11 cellular contexts compared by ENCODE assay signal in the genomic region with DNA sequence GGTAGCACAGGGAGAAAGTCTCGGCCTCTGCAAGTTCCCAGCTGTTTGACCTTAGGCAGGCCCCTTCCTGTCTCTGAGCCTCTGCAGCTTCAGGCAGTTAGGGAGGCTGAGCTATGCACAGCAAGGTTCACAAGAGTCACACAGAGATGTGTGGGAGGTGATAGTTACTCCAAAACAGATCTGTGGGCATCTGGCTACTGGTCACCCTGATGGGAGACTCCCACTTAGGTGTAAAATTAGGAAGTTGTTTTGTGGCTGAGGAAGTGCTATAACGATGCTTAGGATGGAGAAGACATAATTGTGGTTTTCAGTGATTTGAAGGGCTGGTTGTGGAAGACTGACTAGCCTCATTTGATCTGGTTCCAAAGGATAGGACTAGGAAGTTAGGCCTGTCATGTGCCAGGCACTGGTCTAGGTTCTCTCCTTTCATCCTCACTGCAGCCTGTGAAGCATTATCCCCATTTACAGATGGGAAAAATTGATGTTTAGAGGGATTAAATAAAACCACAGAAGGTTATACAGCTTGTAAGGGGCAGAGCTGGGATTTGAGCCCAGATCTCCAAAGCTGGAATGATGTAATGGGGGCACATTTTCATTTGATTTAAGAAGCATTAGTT. TPM values are rescaled to one million over a fixed set of nuclear protein-coding genes. Genes with fewer than 3 reads are reported as not detected.
DNase-seq lines count a peak whose midpoint lies in the region; ATAC-seq, FAIRE-seq and TF ChIP-seq lines count a peak whose summit lies in the region.
"Had no signal": no experiment of that assay in that cellular context is flagged by ENCODE, and none has a peak within 500 bp of the region (broad histone marks: within the 10 kb centered on the region; RNA-seq: fewer than 3 reads in every experiment).

No MANE protein-coding gene starts in this region.

- H3K9me1 ChIP-seq in keratinocyte (ENCODE audit: control insufficient read depth, extremely low read depth, insufficient read depth, low read length): peaks cover 2% of the 10 kb centered on the region

- H3K27ac Mint-ChIP-seq in activated T-helper 17 cell treated with anti-CD3 and anti-CD28 coated beads, Interleukin-2, amount 50 U/mL, for 72 hours: peak overlapping the region; percentile 84
- H3K27ac Mint-ChIP-seq: CD8-positive, alpha-beta T cell had no signal

- H3K9ac ChIP-seq in keratinocyte (ENCODE audit: control insufficient read depth, extremely low read depth, insufficient read depth, low read length): no peak overlapping the region

- H3K4me3 ChIP-seq in heart right ventricle: no peak overlapping the region
- no peak overlapping the region for H3K4me3 ChIP-seq in keratinocyte (ENCODE audit: control insufficient read depth in 2 of 3, extremely low read depth in 1 of 3, insufficient read depth in 2 of 3, low read depth in 1 of 3, low read length in 3 of 3)
- H3K4me3 ChIP-seq in transverse colon: no peak overlapping the region

- H3K9me3 Mint-ChIP-seq in activated T-helper 17 cell treated with anti-CD3 and anti-CD28 coated beads, Interleukin-2, amount 50 U/mL, for 72 hours: no peaks in the 10 kb centered on the region
- H3K9me3 Mint-ChIP-seq: CD8-positive, alpha-beta T cell had no signal

- intact Hi-C loops in heart right ventricle (cut with DNase I) (no loop called here), Right ventricle myocardium inferior (cut with DNase I) (no loop called here), transverse colon (cut with DNase I; ENCODE audit: low total_unique reads) (no loop called here)

- no peak overlapping the region for H3K4me3 Mint-ChIP-seq in activated T-helper 17 cell treated with anti-CD3 and anti-CD28 coated beads, Interleukin-2, amount 50 U/mL, for 72 hours
- H3K4me3 Mint-ChIP-seq: CD8-positive, alpha-beta T cell had no signal

- peaks cover 7% of the 10 kb centered on the region for H4K20me1 ChIP-seq in keratinocyte (ENCODE audit: control insufficient read depth, extremely low read depth, insufficient read depth, low read length)

- H2AFZ ChIP-seq in keratinocyte (ENCODE audit: control insufficient read depth, low read length): no peak overlapping the region

- TF ChIP-seq CTCF in heart right ventricle (IDR thresholded peaks at IDR 0.05) (no peak), keratinocyte (optimal IDR thresholded peaks at IDR 0.05 in 1 of 3, IDR thresholded peaks at IDR 0.05 in 1 of 3, conservative IDR thresholded peaks at IDR 0.05 in 1 of 3; ENCODE audit: extremely low read depth in 1 of 3, insufficient read depth in 2 of 3, low read length in 3 of 3) (no peak), transverse colon (IDR thresholded peaks at IDR 0.05) (no peak)

- ATAC-seq in heart right ventricle: peak in 1 of 8 donors; percentile 5
- ATAC-seq in Right ventricle myocardium inferior: no peak
- no peak for ATAC-seq in activated T-helper 17 cell treated with anti-CD3 and anti-CD28 coated beads, Interleukin-2, amount 50 U/mL, for 72 hours (replicated peaks)
- no peak for ATAC-seq in GM19455 (IDR thresholded peaks at IDR 0.05; ENCODE audit: unreplicated experiment)
- no peak for ATAC-seq in GM18520 (IDR thresholded peaks at IDR 0.05; ENCODE audit: unreplicated experiment)
- ATAC-seq: CD8-positive, alpha-beta T cell had no signal

- H3K36me3 Mint-ChIP-seq in activated T-helper 17 cell treated with anti-CD3 and anti-CD28 coated beads, Interleukin-2, amount 50 U/mL, for 72 hours (ENCODE audit: low read depth): peaks cover 14% of the 10 kb centered on the region

- peak overlapping the region in 9 of 10 donors; percentile 64 to 77 (median 71) for H3K27ac ChIP-seq in heart right ventricle
- no peak overlapping the region for H3K27ac ChIP-seq in keratinocyte (ENCODE audit: control insufficient read depth, insufficient read depth, low read length)
- peak overlapping the region; percentile 69 to 77 (median 72) for H3K27ac ChIP-seq in transverse colon
- H3K27ac ChIP-seq: VCaP had no signal

- 29 to 30% methylated on average over 2 of the region's 2 CpGs for WGBS in heart right ventricle, 2 donors
- WGBS in transverse colon (ENCODE audit: low coverage in 1 of 2), 2 donors: 45% methylated on average over 2 of the region's 2 CpGs; no CpG with 5 or more reads in 1 of the 2 donors

- H3K4me2 ChIP-seq in keratinocyte (ENCODE audit: control insufficient read depth, extremely low read depth, insufficient read depth, low read depth, low read length): no peak overlapping the region

- peak; percentile 32 for FAIRE-seq in keratinocyte (lab: Jason Lieb, UNC)

- no peaks in the 10 kb centered on the region for H3K27me3 ChIP-seq in heart right ventricle
- no peaks in the 10 kb centered on the region for H3K27me3 ChIP-seq in keratinocyte (ENCODE audit: control insufficient read depth, extremely low read depth, insufficient read depth, low read length)
- H3K27me3 ChIP-seq in transverse colon: no peaks in the 10 kb centered on the region

- no peak for TF ChIP-seq EP300 in transverse colon (IDR thresholded peaks at IDR 0.05; ENCODE audit: low read depth)

- peaks cover 0 to 18% (median 0%) of the 10 kb centered on the region in 9 donors for H3K36me3 ChIP-seq in heart right ventricle
- H3K36me3 ChIP-seq in keratinocyte (ENCODE audit: control insufficient read depth in 2 of 2, extremely low read depth in 1 of 2, insufficient read depth in 2 of 2, low read length in 2 of 2): peaks cover 1 to 14% of the 10 kb centered on the region in 2 experiments
- H3K36me3 ChIP-seq in transverse colon: no peaks in the 10 kb centered on the region

- H3K4me1 Mint-ChIP-seq in activated T-helper 17 cell treated with anti-CD3 and anti-CD28 coated beads, Interleukin-2, amount 50 U/mL, for 72 hours: peaks cover 22% of the 10 kb centered on the region

- peaks cover 81% of the 10 kb centered on the region for H3K79me2 ChIP-seq in keratinocyte (ENCODE audit: control insufficient read depth, insufficient read depth, low read length)

- dilution Hi-C loops in keratinocyte (cut with MboI; ENCODE audit: extremely low pct_ligation_motif_present, low sequenced_read_pairs): no loop called here

- in situ Hi-C loops in transverse colon (cut with MboI; ENCODE audit: low pct_ligation_motif_present in 1 of 4, low pct_unique_long_range_greater_than_20kb in 1 of 4, low sequenced_read_pairs in 3 of 4): no loop called here

- H3K27me3 Mint-ChIP-seq in activated T-helper 17 cell treated with anti-CD3 and anti-CD28 coated beads, Interleukin-2, amount 50 U/mL, for 72 hours: no peaks in the 10 kb centered on the region

- no peaks in the 10 kb centered on the region for H3K9me3 ChIP-seq in heart right ventricle
- no peaks in the 10 kb centered on the region for H3K9me3 ChIP-seq in keratinocyte (ENCODE audit: control insufficient read depth, low read depth, low read length)
- H3K9me3 ChIP-seq in transverse colon: no peaks in the 10 kb centered on the region

- no peak for DNase-seq in heart right ventricle
- DNase-seq in Right ventricle myocardium inferior (ENCODE audit: missing footprints): no peak
- DNase-seq in keratinocyte (ENCODE audit: low read depth, low spot score): no peak
- no peak for DNase-seq in transverse colon
- no peak for DNase-seq in NCI-H146 (lab: John Stamatoyannopoulos, UW)
- DNase-seq: CD8-positive, alpha-beta T cell; NCI-H1092 treated with DMSO at 0.1 percent for 48 hours had no signal

- H3K4me1 ChIP-seq in heart right ventricle (peaks cover 30 to 99% (median 83%) of the 10 kb centered on the region in 9 donors), keratinocyte (ENCODE audit: control insufficient read depth, extremely low read depth, insufficient read depth, low read length) (peaks cover 7% of the 10 kb centered on the region), transverse colon (peaks cover 22 to 85% (median 55%) of the 10 kb centered on the region in 4 donors)

- no peak for TF ChIP-seq POLR2A in transverse colon (IDR thresholded peaks at IDR 0.05)

RNA-seq across cellular contexts. Expression of gene ACO2, which starts 13.5 kb away (rescaled TPM):
- total RNA-seq in heart right ventricle: 1,000 to 10,000 TPM in 1 of 10 donors, 100 to 1,000 TPM in 9; 587 to 1,020 (median 900) TPM
- 100 to 1,000 TPM; 180 to 375 TPM for polyA plus RNA-seq in heart right ventricle
- 810 TPM for total RNA-seq in Right ventricle myocardium inferior
- total RNA-seq in activated T-helper 17 cell treated with anti-CD3 and anti-CD28 coated beads, Interleukin-2, amount 50 U/mL, for 72 hours: 100 to 1,000 TPM in 1 of 2 donors, 10 to 100 TPM in 1; 67.8 to 106 TPM
- polyA plus RNA-seq in keratinocyte: 20.7 to 57.9 TPM (median 37.2 TPM) in 3 replicates
- 40.0 TPM for polyA plus RNA-seq in keratinocyte (2011; ENCODE audit: low read depth)
- polyA plus RNA-seq in keratinocyte (2011; cell fraction: cytosol; rRNA removed): 35.0 and 56.8 TPM in 2 replicates
- 71.1 and 86.9 TPM in 2 replicates for polyA plus RNA-seq in keratinocyte (2011; cell fraction: nucleus; rRNA removed)
- 63.5 and 73.5 TPM in 2 replicates for polyA plus RNA-seq in keratinocyte (2012; ENCODE audit: low replicate concordance)
- 24.7 to 137 TPM (median 37.7 TPM) in 3 replicates for polyA minus RNA-seq in keratinocyte
- 32.4 TPM for polyA minus RNA-seq in keratinocyte (2011; cell fraction: cytosol; rRNA and poly(A)+ RNA removed)
- 49.6 and 64.0 TPM in 2 replicates for polyA minus RNA-seq in keratinocyte (2011; cell fraction: nucleus; rRNA and poly(A)+ RNA removed)
- 100 to 1,000 TPM; 164 to 351 (median 255) TPM for total RNA-seq in transverse colon

RNA-seq across cellular contexts. Expression of gene PHF5A, which starts 13.9 kb away (rescaled TPM):
- total RNA-seq in heart right ventricle: 10 to 100 TPM; 13.3 to 27.2 (median 20.2) TPM
- polyA plus RNA-seq in heart right ventricle: 10 to 100 TPM; 36.3 to 41.3 TPM
- total RNA-seq in Right ventricle myocardium inferior: 25.5 TPM
- 10 to 100 TPM; 34.3 to 92.0 TPM for total RNA-seq in activated T-helper 17 cell treated with anti-CD3 and anti-CD28 coated beads, Interleukin-2, amount 50 U/mL, for 72 hours
- polyA plus RNA-seq in keratinocyte: 51.9 to 77.7 TPM (median 73.0 TPM) in 3 replicates
- polyA plus RNA-seq in keratinocyte (2011; ENCODE audit: low read depth): 53.6 TPM
- polyA plus RNA-seq in keratinocyte (2011; cell fraction: cytosol; rRNA removed): 40.8 and 41.7 TPM in 2 replicates
- polyA plus RNA-seq in keratinocyte (2011; cell fraction: nucleus; rRNA removed): 26.2 and 35.5 TPM in 2 replicates
- polyA plus RNA-seq in keratinocyte (2012; ENCODE audit: low replicate concordance): 37.7 and 52.7 TPM in 2 replicates
- 11.0 to 24.8 TPM (median 14.1 TPM) in 3 replicates for polyA minus RNA-seq in keratinocyte
- 8.8 TPM for polyA minus RNA-seq in keratinocyte (2011; cell fraction: cytosol; rRNA and poly(A)+ RNA removed)
- polyA minus RNA-seq in keratinocyte (2011; cell fraction: nucleus; rRNA and poly(A)+ RNA removed): 3.8 and 8.6 TPM in 2 replicates
- 10 to 100 TPM in 3 of 4 donors, 1 to 10 TPM in 1; 3.0 to 33.9 (median 25.0) TPM for total RNA-seq in transverse colon

RNA-seq across cellular contexts. Expression of gene TOB2, which starts 35.8 kb away (rescaled TPM):
- total RNA-seq in heart right ventricle (10 to 100 TPM; 26.4 to 84.9 (median 47.9) TPM), Right ventricle myocardium inferior (68.0 TPM), transverse colon (10 to 100 TPM; 22.7 to 64.0 (median 49.7) TPM)
- polyA plus RNA-seq in heart right ventricle (10 to 100 TPM; 29.2 to 33.8 TPM), keratinocyte (14.5 to 19.2 TPM (median 14.6 TPM) in 3 replicates)
- 10 to 100 TPM; 38.5 to 40.8 TPM for total RNA-seq in activated T-helper 17 cell treated with anti-CD3 and anti-CD28 coated beads, Interleukin-2, amount 50 U/mL, for 72 hours
- 7.6 TPM for polyA plus RNA-seq in keratinocyte (2011; ENCODE audit: low read depth)
- polyA plus RNA-seq in keratinocyte (2011; cell fraction: cytosol; rRNA removed): 17.6 and 22.5 TPM in 2 replicates
- 41.0 and 46.7 TPM in 2 replicates for polyA plus RNA-seq in keratinocyte (2011; cell fraction: nucleus; rRNA removed)
- polyA plus RNA-seq in keratinocyte (2012; ENCODE audit: low replicate concordance): 23.6 and 24.3 TPM in 2 replicates
- 20.1 to 58.2 TPM (median 22.7 TPM) in 3 replicates for polyA minus RNA-seq in keratinocyte
- polyA minus RNA-seq in keratinocyte (2011; cell fraction: cytosol; rRNA and poly(A)+ RNA removed): 31.7 TPM
- 21.8 and 30.1 TPM in 2 replicates for polyA minus RNA-seq in keratinocyte (2011; cell fraction: nucleus; rRNA and poly(A)+ RNA removed)
